Comparison of ENCODE assay signal across 26 cellular contexts in genomic region chr13:31733709-31734108, GRCh38. TPM values are rescaled to one million over a fixed set of nuclear protein-coding genes. Genes with fewer than 3 reads are reported as not detected.
"Had no signal": no experiment of that assay in that cellular context is flagged by ENCODE, and none has a peak within 500 bp of the region (broad histone marks: within the 10 kb centered on the region; RNA-seq: fewer than 3 reads in every experiment).

No MANE protein-coding gene starts in this region.

- H3K9ac ChIP-seq: neural progenitor cell, parathyroid adenoma had no signal

- H3K79me2 ChIP-seq: parathyroid adenoma had no signal

- DNase-seq: natural killer cell; occipital lobe; ovary; posterior cingulate gyrus; psoas muscle; right cardiac atrium; right lobe of liver; sigmoid colon; small intestine; stimulated activated CD4-positive, alpha-beta T cell treated with anti-CD3 and anti-CD28 coated beads, Interleukin-15, amount 100 ng/mL, for 24 hours; stimulated activated CD4-positive, alpha-beta T cell treated with anti-CD3 and anti-CD28 coated beads, Interleukin-2, amount 100 ng/mL, for 24 hours; stimulated activated CD4-positive, alpha-beta T cell treated with anti-CD3 and anti-CD28 coated beads, Interleukin-2, amount 100 ng/mL, for 48 hours; stimulated activated CD4-positive, alpha-beta T cell treated with anti-CD3 and anti-CD28 coated beads, Interleukin-4, amount 100 ng/mL, for 24 hours; stimulated activated naive B cell treated with anti-CD40 and anti-IgM and Interleukin-4, amounts not matched to agents 10 μg/mL and 1 μg/mL and 100 μg/mL, for 72 hours; stimulated activated naive CD4-positive, alpha-beta T cell treated with Interleukin-2 at 50 U/mL for 16 hours; stomach; thyroid gland; trophoblast cell had no signal

- H3K36me3 ChIP-seq: neural progenitor cell, ovary, right lobe of liver, sigmoid colon, stomach, thoracic aorta, thyroid gland, tibial nerve, upper lobe of left lung, vagina had no signal

- H3K27ac ChIP-seq: neural progenitor cell, ovary, parathyroid adenoma, psoas muscle, right lobe of liver, sigmoid colon, stomach, thoracic aorta, thyroid gland, tibial nerve, upper lobe of left lung, vagina had no signal

- H3K9me3 ChIP-seq: ovary, psoas muscle, right lobe of liver, sigmoid colon, stomach, thoracic aorta, thyroid gland, upper lobe of left lung, vagina had no signal

- H3K4me1 ChIP-seq: neural progenitor cell, parathyroid adenoma, psoas muscle, right lobe of liver, sigmoid colon, stomach, thyroid gland, tibial nerve, vagina had no signal

- H3K4me2 ChIP-seq: neural progenitor cell had no signal

- H3K4me3 ChIP-seq: neural progenitor cell, ovary, right lobe of liver, sigmoid colon, stomach, thyroid gland, tibial nerve, vagina had no signal

- ATAC-seq: natural killer cell; psoas muscle; right cardiac atrium; stimulated activated effector memory CD8-positive, alpha-beta T cell treated with anti-CD3 and anti-CD28 coated beads, Interleukin-12 subunit alpha, Interleukin-12 subunit beta, amount 100 ng/mL, for 72 hours; stimulated activated naive B cell treated with anti-CD40 and anti-IgM and Interleukin-4, amounts not matched to agents 10 μg/mL and 1 μg/mL and 100 μg/mL, for 72 hours had no signal

- H3K27me3 ChIP-seq: neural progenitor cell, ovary, sigmoid colon, stomach, thyroid gland, tibial nerve, upper lobe of left lung, vagina had no signal

- H2AFZ ChIP-seq: parathyroid adenoma had no signal

RNA-seq across cellular contexts. Expression of gene RXFP2, which starts 5.6 kb away (rescaled TPM):
- polyA plus RNA-seq: neural cell, right cardiac atrium, sigmoid colon, small intestine, stomach had no signal
